Comparison of ENCODE assay signal across 7 cellular contexts in genomic region chr2:1894578-1894977, GRCh38.
"Had no signal": no experiment of that assay in that cellular context is flagged by ENCODE, and none has a peak within 500 bp of the region (broad histone marks: within the 10 kb centered on the region; RNA-seq: fewer than 3 reads in every experiment).

No MANE protein-coding gene starts in this region.

- H3K27ac Mint-ChIP-seq: HFFc6 had no signal

- ATAC-seq: HCT116, K562 had no signal

- H3K4me3 Mint-ChIP-seq: HFFc6 had no signal

- DNase-seq: GM23248, H7, HFFc6, IMR-90, KG1 had no signal
